ENCODE assay signal across 24 cellular contexts in genomic region chr18:2923464-2923863, GRCh38.
DNase-seq lines count a peak whose midpoint lies in the region; ATAC-seq and TF ChIP-seq lines count a peak whose summit lies in the region.
"Had no signal": no experiment of that assay in that cellular context is flagged by ENCODE, and none has a peak within 500 bp of the region (broad histone marks: within the 10 kb centered on the region; RNA-seq: fewer than 3 reads in every experiment).

No MANE protein-coding gene starts in this region.

- intact Hi-C loops in activated CD4-positive, alpha-beta T cell treated with anti-CD3 and anti-CD28 coated beads, Interleukin-2, amount 10 ng/mL, durations not matched to agents 24 days and 14 days (cut with micrococcal nuclease): loop anchor here (5.0 kb wide), 1 partner anchor 141 kb away; no protein-coding TSS in a partner anchor
- intact Hi-C loops in prostate gland (cut with DNase I): no loop called here

- H3K4me3 Mint-ChIP-seq in activated T-helper 17 cell treated with anti-CD3 and anti-CD28 coated beads, Interleukin-2, amount 50 U/mL, for 72 hours: no peak overlapping the region
- H3K4me3 Mint-ChIP-seq in endothelial cell (ENCODE audit: unreplicated experiment): peak overlapping the region; percentile 76
- H3K4me3 Mint-ChIP-seq in activated CD4-positive, alpha-beta T cell treated with anti-CD3 and anti-CD28 coated beads, Interleukin-2, amount 10 ng/mL, durations not matched to agents 24 days and 14 days: no peak overlapping the region
- H3K4me3 Mint-ChIP-seq: B cell, CD14-positive monocyte had no signal

- TF ChIP-seq POLR2A in prostate gland (IDR thresholded peaks at IDR 0.05): no peak

- no peaks in the 10 kb centered on the region for H3K9me3 Mint-ChIP-seq in activated T-helper 17 cell treated with anti-CD3 and anti-CD28 coated beads, Interleukin-2, amount 50 U/mL, for 72 hours
- no peaks in the 10 kb centered on the region for H3K9me3 Mint-ChIP-seq in endothelial cell (ENCODE audit: unreplicated experiment)
- H3K9me3 Mint-ChIP-seq in activated CD4-positive, alpha-beta T cell treated with anti-CD3 and anti-CD28 coated beads, Interleukin-2, amount 10 ng/mL, durations not matched to agents 24 days and 14 days: no peaks in the 10 kb centered on the region
- H3K9me3 Mint-ChIP-seq: CD14-positive monocyte had no signal

- H3K4me1 Mint-ChIP-seq in activated T-helper 17 cell treated with anti-CD3 and anti-CD28 coated beads, Interleukin-2, amount 50 U/mL, for 72 hours: no peaks in the 10 kb centered on the region
- peaks cover 7% of the 10 kb centered on the region for H3K4me1 Mint-ChIP-seq in endothelial cell (ENCODE audit: unreplicated experiment)
- H3K4me1 Mint-ChIP-seq in activated CD4-positive, alpha-beta T cell treated with anti-CD3 and anti-CD28 coated beads, Interleukin-2, amount 10 ng/mL, durations not matched to agents 24 days and 14 days: peaks cover 4% of the 10 kb centered on the region
- H3K4me1 Mint-ChIP-seq: CD14-positive monocyte had no signal

- H3K9me3 ChIP-seq in prostate gland: no peaks in the 10 kb centered on the region
- H3K9me3 ChIP-seq: MG63, Peyer's patch, SJCRH30 had no signal

- ATAC-seq in activated T-helper 17 cell treated with anti-CD3 and anti-CD28 coated beads, Interleukin-2, amount 50 U/mL, for 72 hours (replicated peaks): no peak
- ATAC-seq: GM12878, K562 had no signal

- peaks cover 4% of the 10 kb centered on the region for H3K4me1 ChIP-seq in prostate gland (replicated peaks)
- H3K4me1 ChIP-seq: Peyer's patch, SJCRH30 had no signal

- no peak overlapping the region for H3K4me3 ChIP-seq in prostate gland
- H3K4me3 ChIP-seq: GM12878, K562, MG63, Peyer's patch, SJCRH30 had no signal

- H3K27ac ChIP-seq in prostate gland: no peak overlapping the region
- H3K27ac ChIP-seq: Peyer's patch, SJCRH30 had no signal

- H3K36me3 Mint-ChIP-seq in activated T-helper 17 cell treated with anti-CD3 and anti-CD28 coated beads, Interleukin-2, amount 50 U/mL, for 72 hours (ENCODE audit: low read depth): peaks cover 100% of the 10 kb centered on the region
- peaks cover 41% of the 10 kb centered on the region for H3K36me3 Mint-ChIP-seq in endothelial cell (ENCODE audit: low read depth, unreplicated experiment)
- peaks cover 73% of the 10 kb centered on the region for H3K36me3 Mint-ChIP-seq in activated CD4-positive, alpha-beta T cell treated with anti-CD3 and anti-CD28 coated beads, Interleukin-2, amount 10 ng/mL, durations not matched to agents 24 days and 14 days (ENCODE audit: low read depth)

- H3K36me3 ChIP-seq in prostate gland: peaks cover 0 to 13% of the 10 kb centered on the region in 2 donors

- no peaks in the 10 kb centered on the region for H3K27me3 ChIP-seq in prostate gland (replicated peaks; ENCODE audit: insufficient read depth)
- H3K27me3 ChIP-seq: MG63, Peyer's patch, SJCRH30 had no signal

- H3K27ac Mint-ChIP-seq in activated T-helper 17 cell treated with anti-CD3 and anti-CD28 coated beads, Interleukin-2, amount 50 U/mL, for 72 hours: peak overlapping the region; percentile 48
- H3K27ac Mint-ChIP-seq in endothelial cell (ENCODE audit: unreplicated experiment): peak overlapping the region; percentile 86
- no peak overlapping the region for H3K27ac Mint-ChIP-seq in activated CD4-positive, alpha-beta T cell treated with anti-CD3 and anti-CD28 coated beads, Interleukin-2, amount 10 ng/mL, durations not matched to agents 24 days and 14 days
- H3K27ac Mint-ChIP-seq: B cell had no signal

- 85% methylated on average over 6 of the region's 6 CpGs for WGBS in prostate gland

- TF ChIP-seq CTCF in endothelial cell (IDR thresholded peaks at IDR 0.05; ENCODE audit: unreplicated experiment): no peak
- TF ChIP-seq CTCF in prostate gland (IDR thresholded peaks at IDR 0.05): no peak

- DNase-seq in A172 (ENCODE audit: low spot score): peak; percentile 20
- DNase-seq in endothelial cell (ENCODE audit: low spot score): no peak
- peak; percentile 62 to 90 for DNase-seq in lung microvascular endothelial cell (ENCODE audit: low read depth in 2 of 2)
- DNase-seq in NCI-H446 treated with DMSO at 0.1 percent for 48 hours (lab: John Stamatoyannopoulos, UW): no peak
- DNase-seq in MV-4-11 (lab: John Stamatoyannopoulos, UW): no peak
- no peak for DNase-seq in activated CD4-positive, alpha-beta T cell treated with anti-CD3 and anti-CD28 coated beads, Interleukin-2, amount 10 ng/mL, durations not matched to agents 24 days and 14 days
- DNase-seq in prostate gland (ENCODE audit: low spot score): no peak
- DNase-seq: 8988T, DMS79 treated with DMSO at 0.1 percent for 48 hours, H7, MG63, NCI-H1048, NCI-H1436, NCI-H1930, NCI-H2227 treated with DMSO at 0.1 percent for 48 hours, NCI-H510A treated with DMSO at 0.1 percent for 48 hours, NCI-H748 treated with DMSO at 0.1 percent for 48 hours, SJCRH30 had no signal

- H3K27me3 Mint-ChIP-seq in activated T-helper 17 cell treated with anti-CD3 and anti-CD28 coated beads, Interleukin-2, amount 50 U/mL, for 72 hours: no peaks in the 10 kb centered on the region
- H3K27me3 Mint-ChIP-seq in endothelial cell (ENCODE audit: unreplicated experiment): peaks cover 2% of the 10 kb centered on the region
- no peaks in the 10 kb centered on the region for H3K27me3 Mint-ChIP-seq in activated CD4-positive, alpha-beta T cell treated with anti-CD3 and anti-CD28 coated beads, Interleukin-2, amount 10 ng/mL, durations not matched to agents 24 days and 14 days
- H3K27me3 Mint-ChIP-seq: B cell had no signal

Comparison
In these comparisons a context has a peak if more than half of its experiments do, and no peak if none do; other contexts are left out.
1. DNase-seq: peak in A172 (single experiment) and lung microvascular endothelial cell (2 of 2); none in endothelial cell (single experiment), NCI-H446 treated with DMSO at 0.1 percent for 48 hours (single experiment), MV-4-11 (single experiment), activated CD4-positive, alpha-beta T cell treated with anti-CD3 and anti-CD28 coated beads, Interleukin-2, amount 10 ng/mL, durations not matched to agents 24 days and 14 days (single experiment) and prostate gland (single experiment).